Comparison of ENCODE assay signal across 8 cellular contexts in genomic region chr10:99612167-99612831, GRCh38. TPM values are rescaled to one million over a fixed set of nuclear protein-coding genes. Genes with fewer than 3 reads are reported as not detected.
DNase-seq lines count a peak whose midpoint lies in the region; ATAC-seq, FAIRE-seq and TF ChIP-seq lines count a peak whose summit lies in the region.

No MANE protein-coding gene starts in this region.

- H3K27me3 ChIP-seq in SJCRH30 (no peaks in the 10 kb centered on the region), lower lobe of right lung (ENCODE audit: low read depth) (no peaks in the 10 kb centered on the region), upper lobe of right lung (no peaks in the 10 kb centered on the region)

- ATAC-seq in lower lobe of right lung (peak; percentile 65 to 69), upper lobe of right lung (peak; percentile 77), HG03520 (IDR thresholded peaks at IDR 0.05; ENCODE audit: unreplicated experiment) (no peak)

- H3K27ac ChIP-seq in SJCRH30 (no peak overlapping the region), lower lobe of right lung (no peak overlapping the region), upper lobe of right lung (no peak overlapping the region)

- in situ Hi-C loops in KBM-7 (cut with MboI; ENCODE audit: low pct_unique_long_range_greater_than_20kb, low sequenced_read_pairs) = no loop called here

- H3K36me3 ChIP-seq in SJCRH30 = peaks cover 20% of the 10 kb centered on the region
- H3K36me3 ChIP-seq in lower lobe of right lung = peaks cover 53% of the 10 kb centered on the region
- peaks cover 50% of the 10 kb centered on the region for H3K36me3 ChIP-seq in upper lobe of right lung

- peak; percentile 84 for FAIRE-seq in A204.1 (lab: Jason Lieb, UNC)

- H3K9me3 ChIP-seq in SJCRH30 (replicated peaks) (no peaks in the 10 kb centered on the region), lower lobe of right lung (no peaks in the 10 kb centered on the region), upper lobe of right lung (no peaks in the 10 kb centered on the region)

- no peaks in the 10 kb centered on the region for H3K4me1 ChIP-seq in SJCRH30
- H3K4me1 ChIP-seq in lower lobe of right lung = peaks cover 16% of the 10 kb centered on the region
- H3K4me1 ChIP-seq in upper lobe of right lung = peaks cover 8% of the 10 kb centered on the region

- TF ChIP-seq CTCF in lower lobe of right lung (IDR thresholded peaks at IDR 0.05) (peak; percentile 75), upper lobe of right lung (IDR thresholded peaks at IDR 0.05) (peak; percentile 81)

- intact Hi-C loops in lower lobe of right lung (cut with DNase I) = no loop called here
- intact Hi-C loops in upper lobe of right lung (cut with DNase I) = loop anchor here (10.0 kb wide), 1 partner anchor 47 kb away; no protein-coding TSS in a partner anchor

- DNase-seq in Daoy (ENCODE audit: low read depth) (peak; percentile 41), KBM-7 (peak; percentile 69), SJCRH30 (peak; percentile 44 to 83), dedifferentiated amniotic fluid mesenchymal stem cell (ENCODE audit: extremely low spot score) (peak; percentile 53), lower lobe of right lung (no peak), upper lobe of right lung (no peak)

- H3K4me3 ChIP-seq in SJCRH30 = no peak overlapping the region
- H3K4me3 ChIP-seq in lower lobe of right lung = no peak overlapping the region
- H3K4me3 ChIP-seq in upper lobe of right lung = no peak overlapping the region

RNA-seq across cellular contexts. Expression of gene SLC25A28, which starts 7.9 kb away (rescaled TPM):
- 9.2 and 9.7 TPM in 2 replicates for total RNA-seq in Daoy (2014; rRNA removed; shearing (Covaris generic))
- total RNA-seq in SJCRH30 (2014; rRNA removed; shearing (Covaris generic)) = 18.0 and 20.6 TPM in 2 replicates
- total RNA-seq in lower lobe of right lung = 50.1 TPM
- 47.4 TPM for total RNA-seq in upper lobe of right lung

RNA-seq across cellular contexts. Expression of gene ENTPD7, which starts 47.0 kb away (rescaled TPM):
- 7.3 and 7.5 TPM in 2 replicates for total RNA-seq in Daoy (2014; rRNA removed; shearing (Covaris generic))
- total RNA-seq in SJCRH30 (2014; rRNA removed; shearing (Covaris generic)) = 17.5 and 19.7 TPM in 2 replicates
- 8.1 TPM for total RNA-seq in lower lobe of right lung
- 7.9 TPM for total RNA-seq in upper lobe of right lung

Comparison
In these comparisons a context has a peak if more than half of its experiments do, and no peak if none do; other contexts are left out.
1. DNase-seq: peak in Daoy (single experiment), KBM-7 (single experiment), SJCRH30 (2 of 2) and dedifferentiated amniotic fluid mesenchymal stem cell (single experiment); none in lower lobe of right lung (single experiment) and upper lobe of right lung (single experiment).